Comparison of ENCODE assay signal across 22 cellular contexts in genomic region chr1:177505905-177506590, GRCh38.
A peak's percentile ranks its signal among the peaks of the same experiment; 100 is the strongest.
DNase-seq lines count a peak whose midpoint lies in the region; ATAC-seq, FAIRE-seq and TF ChIP-seq lines count a peak whose summit lies in the region.
"Had no signal": no experiment of that assay in that cellular context is flagged by ENCODE, and none has a peak within 500 bp of the region (broad histone marks: within the 10 kb centered on the region; RNA-seq: fewer than 3 reads in every experiment).

No MANE protein-coding gene starts in this region.

- no peaks in the 10 kb centered on the region for H3K9me3 ChIP-seq in K562 (replicated peaks; ENCODE audit: control insufficient read depth, insufficient read depth, low read depth, low read length)
- H3K9me3 ChIP-seq in CD4-positive, alpha-beta T cell (ENCODE audit: control insufficient read depth, low read length): no peaks in the 10 kb centered on the region
- H3K9me3 ChIP-seq in esophagus muscularis mucosa: peaks cover 0 to 12% (median 5%) of the 10 kb centered on the region in 4 donors
- H3K9me3 ChIP-seq: pancreas, right lobe of liver, thyroid gland had no signal

- TF ChIP-seq CTCF in K562 (IDR thresholded peaks at IDR 0.05 in 2 of 3, conservative IDR thresholded peaks at IDR 0.05 in 1 of 3; ENCODE audit: insufficient read depth in 2 of 3, low read depth in 1 of 3, low read length in 3 of 3) (no peak), natural killer cell (IDR thresholded peaks at IDR 0.05) (no peak), esophagus muscularis mucosa (IDR thresholded peaks at IDR 0.05) (no peak), endothelial cell (IDR thresholded peaks at IDR 0.05; ENCODE audit: unreplicated experiment) (no peak)
- TF ChIP-seq CTCF in CD4-positive, alpha-beta T cell (IDR thresholded peaks at IDR 0.05): no peak

- no peaks in the 10 kb centered on the region for H3K4me1 ChIP-seq in K562 (replicated peaks in 1 of 2; ENCODE audit: control insufficient read depth in 2 of 2, insufficient read depth in 2 of 2, low read length in 2 of 2)
- no peaks in the 10 kb centered on the region for H3K4me1 ChIP-seq in esophagus muscularis mucosa
- H3K4me1 ChIP-seq: pancreas, right lobe of liver, thyroid gland had no signal

- H3K27ac Mint-ChIP-seq in natural killer cell (no peak overlapping the region), endothelial cell (ENCODE audit: unreplicated experiment) (no peak overlapping the region)
- no peak overlapping the region for H3K27ac Mint-ChIP-seq in CD4-positive, alpha-beta T cell
- H3K27ac Mint-ChIP-seq: CD4-positive, CD25-positive, alpha-beta regulatory T cell; naive thymus-derived CD8-positive, alpha-beta T cell; stimulated activated memory B cell treated with anti-CD40 and anti-IgM and Interleukin-4, amounts not matched to agents 10 μg/mL and 1 μg/mL and 100 μg/mL, for 72 hours had no signal

- BruUV-seq in K562 (replicated peaks; lab: Mats Ljungman, UMichigan): no TSS peak

- TF ChIP-seq POLR2A in K562 (conservative IDR thresholded peaks at IDR 0.05): no peak
- no peak for TF ChIP-seq POLR2A in esophagus muscularis mucosa (IDR thresholded peaks at IDR 0.05; ENCODE audit: low read depth)

- H3K9me3 Mint-ChIP-seq in natural killer cell: peaks cover 10 to 17% of the 10 kb centered on the region in 2 donors
- H3K9me3 Mint-ChIP-seq in CD4-positive, alpha-beta T cell: peaks cover 2% of the 10 kb centered on the region
- H3K9me3 Mint-ChIP-seq in endothelial cell (ENCODE audit: unreplicated experiment): no peaks in the 10 kb centered on the region

- H3K9ac ChIP-seq in K562 (ENCODE audit: insufficient read depth in 1 of 2, low read depth in 2 of 2, low read length in 2 of 2): no peak overlapping the region

- intact Hi-C loops in K562 (cut with micrococcal nuclease) (no loop called here), natural killer cell (cut with micrococcal nuclease) (no loop called here), esophagus muscularis mucosa (cut with DNase I) (no loop called here)
- intact Hi-C loops in CD4-positive, alpha-beta T cell (cut with DNase I, micrococcal nuclease): no loop called here

- in situ Hi-C loops in K562 (cut with MboI): no loop called here

- H3K9me1 ChIP-seq in K562 (ENCODE audit: control insufficient read depth, insufficient read depth, low read length): no peaks in the 10 kb centered on the region

- POLR2A ChIA-PET in K562 (lab: Yijun Ruan, JAX): no interaction called here
- POLR2A ChIA-PET in CD4-positive, alpha-beta T cell (lab: Charles Lee): no interaction called here

- H4K20me1 ChIP-seq in K562 (replicated peaks; ENCODE audit: control insufficient read depth, insufficient read depth, low read length): no peaks in the 10 kb centered on the region

- H3K36me3 ChIP-seq in K562 (ENCODE audit: control insufficient read depth, insufficient read depth, low read length): no peaks in the 10 kb centered on the region
- H3K36me3 ChIP-seq in esophagus muscularis mucosa: no peaks in the 10 kb centered on the region
- H3K36me3 ChIP-seq: pancreas, right lobe of liver, thyroid gland had no signal

- H3K36me3 Mint-ChIP-seq in natural killer cell: no peaks in the 10 kb centered on the region
- H3K36me3 Mint-ChIP-seq in CD4-positive, alpha-beta T cell (ENCODE audit: low read depth): no peaks in the 10 kb centered on the region
- H3K36me3 Mint-ChIP-seq in endothelial cell (ENCODE audit: low read depth, unreplicated experiment): no peaks in the 10 kb centered on the region
- H3K36me3 Mint-ChIP-seq: CD4-positive, CD25-positive, alpha-beta regulatory T cell; naive thymus-derived CD8-positive, alpha-beta T cell; stimulated activated memory B cell treated with anti-CD40 and anti-IgM and Interleukin-4, amounts not matched to agents 10 μg/mL and 1 μg/mL and 100 μg/mL, for 72 hours had no signal

- CTCF ChIA-PET in K562 (lab: Yijun Ruan, JAX; ENCODE audit: low intra/inter-chr PET ratio): no interaction called here
- CTCF ChIA-PET in CD4-positive, alpha-beta T cell (lab: Charles Lee): no interaction called here

- TF ChIP-seq EP300 in K562 (IDR thresholded peaks at IDR 0.05; ENCODE audit: low read length) (no peak), esophagus muscularis mucosa (IDR thresholded peaks at IDR 0.05) (no peak)

- H3K4me2 ChIP-seq in K562 (ENCODE audit: insufficient read depth, low read length): no peak overlapping the region

- no peak for ATAC-seq in K562
- ATAC-seq in natural killer cell: no peak
- ATAC-seq in CD4-positive, alpha-beta T cell (ENCODE audit: poor library complexity): no peak
- ATAC-seq: GM12878; left colon; naive thymus-derived CD8-positive, alpha-beta T cell; pancreas; right lobe of liver; stimulated activated memory B cell treated with anti-CD40 and anti-IgM and Interleukin-4, amounts not matched to agents 10 μg/mL and 1 μg/mL and 100 μg/mL, for 72 hours had no signal

- H2AFZ ChIP-seq in K562 (ENCODE audit: low read depth, low read length): no peak overlapping the region

- no peaks in the 10 kb centered on the region for H3K79me2 ChIP-seq in K562 (ENCODE audit: control insufficient read depth, insufficient read depth, low read length)

- TF ChIP-seq RAD21 in K562 (CRISPR knock-in tag; conservative IDR thresholded peaks at IDR 0.05 in 1 of 2, IDR thresholded peaks at IDR 0.05 in 1 of 2): no peak

- H3K27ac ChIP-seq in K562 (ENCODE audit: extremely low read depth, low read depth, low read length): no peak overlapping the region
- no peak overlapping the region for H3K27ac ChIP-seq in CD4-positive, alpha-beta T cell (ENCODE audit: low read depth, low read length)
- H3K27ac ChIP-seq in esophagus muscularis mucosa (replicated peaks in 1 of 4): no peak overlapping the region
- H3K27ac ChIP-seq: pancreas, right lobe of liver, thyroid gland had no signal

- no peak overlapping the region for H3K4me3 ChIP-seq in K562
- H3K4me3 ChIP-seq in esophagus muscularis mucosa: no peak overlapping the region
- H3K4me3 ChIP-seq: GM12878, pancreas, right lobe of liver, thyroid gland had no signal

- WGBS in K562 (ENCODE audit: insufficient coverage, low coverage, missing lambda C conversion rate): 0% methylated on average over 1 of the region's 1 CpG
- WGBS in esophagus muscularis mucosa: 69% methylated on average over 1 of the region's 1 CpG

- DNase-seq in DMS53 (lab: John Stamatoyannopoulos, UW) (peak; percentile 61), LHCN-M2 (ENCODE audit: low read depth) (peak; percentile 80), K562 (ENCODE audit: extremely low read depth in 1 of 4, low spot score in 3 of 4) (no peak), iris pigment epithelial cell (ENCODE audit: low read depth) (peak; percentile 32), natural killer cell (no peak), esophagus muscularis mucosa (ENCODE audit: extremely low spot score) (no peak), endothelial cell (ENCODE audit: low spot score) (no peak)
- no peak for DNase-seq in CD4-positive, alpha-beta T cell
- DNase-seq: activated CD4-positive, alpha-beta T cell treated with anti-CD3 and anti-CD28 coated beads, Interleukin-2, amount 50 U/mL, for 48 hours; activated gamma-delta T cell treated with Interleukin-2 at 50 U/mL for 16 hours; CD4-positive, CD25-positive, alpha-beta regulatory T cell; left colon; mesendoderm; naive thymus-derived CD8-positive, alpha-beta T cell; NCI-H345; NCI-H82; OCI-M1; pancreas; right lobe of liver; thyroid gland had no signal

- H3K4me3 Mint-ChIP-seq in natural killer cell (no peak overlapping the region), endothelial cell (ENCODE audit: unreplicated experiment) (no peak overlapping the region)
- H3K4me3 Mint-ChIP-seq in CD4-positive, alpha-beta T cell: no peak overlapping the region
- H3K4me3 Mint-ChIP-seq: CD4-positive, CD25-positive, alpha-beta regulatory T cell; naive thymus-derived CD8-positive, alpha-beta T cell; stimulated activated memory B cell treated with anti-CD40 and anti-IgM and Interleukin-4, amounts not matched to agents 10 μg/mL and 1 μg/mL and 100 μg/mL, for 72 hours had no signal

- no peaks in the 10 kb centered on the region for H3K27me3 Mint-ChIP-seq in natural killer cell (ENCODE audit: low read depth in 2 of 2)
- H3K27me3 Mint-ChIP-seq in CD4-positive, alpha-beta T cell: no peaks in the 10 kb centered on the region
- H3K27me3 Mint-ChIP-seq in endothelial cell (ENCODE audit: unreplicated experiment): no peaks in the 10 kb centered on the region
- H3K27me3 Mint-ChIP-seq: CD4-positive, CD25-positive, alpha-beta regulatory T cell; naive thymus-derived CD8-positive, alpha-beta T cell; stimulated activated memory B cell treated with anti-CD40 and anti-IgM and Interleukin-4, amounts not matched to agents 10 μg/mL and 1 μg/mL and 100 μg/mL, for 72 hours had no signal

- no peaks in the 10 kb centered on the region for H3K4me1 Mint-ChIP-seq in natural killer cell
- no peaks in the 10 kb centered on the region for H3K4me1 Mint-ChIP-seq in CD4-positive, alpha-beta T cell (ENCODE audit: low read depth)
- no peaks in the 10 kb centered on the region for H3K4me1 Mint-ChIP-seq in endothelial cell (ENCODE audit: unreplicated experiment)
- H3K4me1 Mint-ChIP-seq: CD4-positive, CD25-positive, alpha-beta regulatory T cell; naive thymus-derived CD8-positive, alpha-beta T cell; stimulated activated memory B cell treated with anti-CD40 and anti-IgM and Interleukin-4, amounts not matched to agents 10 μg/mL and 1 μg/mL and 100 μg/mL, for 72 hours had no signal

- FAIRE-seq in K562 (lab: Jason Lieb, UNC): no peak
- FAIRE-seq: GM12878, pancreas had no signal

- H3K27me3 ChIP-seq in K562 (ENCODE audit: control insufficient read depth in 2 of 2, insufficient read depth in 2 of 2, low read length in 2 of 2) (no peaks in the 10 kb centered on the region), esophagus muscularis mucosa (no peaks in the 10 kb centered on the region)
- H3K27me3 ChIP-seq in CD4-positive, alpha-beta T cell (ENCODE audit: control insufficient read depth, insufficient read depth, low read length): no peaks in the 10 kb centered on the region
- H3K27me3 ChIP-seq: pancreas, right lobe of liver, thyroid gland had no signal

TF ChIP-seq in K562, 482 proteins besides CTCF, POLR2A, EP300 and RAD21 (continues in another document):
- TF ChIP-seq ELF1 (tag; IDR thresholded peaks at IDR 0.05) (no peak), MXI1 (IDR thresholded peaks at IDR 0.05; ENCODE audit: low read depth, low read length) (no peak), ZNF174 (CRISPR knock-in tag; IDR thresholded peaks at IDR 0.05) (no peak), TFE3 (CRISPR knock-in tag; IDR thresholded peaks at IDR 0.05) (peak; percentile 54), ZBED1 (IDR thresholded peaks at IDR 0.05) (no peak)

Comparison
In these comparisons a context has a peak if more than half of its experiments do, and no peak if none do; other contexts are left out.
1. DNase-seq: peak in DMS53 (single experiment), LHCN-M2 (single experiment) and iris pigment epithelial cell (single experiment); none in K562 (0 of 4), natural killer cell (single experiment), CD4-positive, alpha-beta T cell (0 of 10), esophagus muscularis mucosa (single experiment) and endothelial cell (single experiment).